Comparison of ENCODE assay signal across 8 cellular contexts in the genomic region with DNA sequence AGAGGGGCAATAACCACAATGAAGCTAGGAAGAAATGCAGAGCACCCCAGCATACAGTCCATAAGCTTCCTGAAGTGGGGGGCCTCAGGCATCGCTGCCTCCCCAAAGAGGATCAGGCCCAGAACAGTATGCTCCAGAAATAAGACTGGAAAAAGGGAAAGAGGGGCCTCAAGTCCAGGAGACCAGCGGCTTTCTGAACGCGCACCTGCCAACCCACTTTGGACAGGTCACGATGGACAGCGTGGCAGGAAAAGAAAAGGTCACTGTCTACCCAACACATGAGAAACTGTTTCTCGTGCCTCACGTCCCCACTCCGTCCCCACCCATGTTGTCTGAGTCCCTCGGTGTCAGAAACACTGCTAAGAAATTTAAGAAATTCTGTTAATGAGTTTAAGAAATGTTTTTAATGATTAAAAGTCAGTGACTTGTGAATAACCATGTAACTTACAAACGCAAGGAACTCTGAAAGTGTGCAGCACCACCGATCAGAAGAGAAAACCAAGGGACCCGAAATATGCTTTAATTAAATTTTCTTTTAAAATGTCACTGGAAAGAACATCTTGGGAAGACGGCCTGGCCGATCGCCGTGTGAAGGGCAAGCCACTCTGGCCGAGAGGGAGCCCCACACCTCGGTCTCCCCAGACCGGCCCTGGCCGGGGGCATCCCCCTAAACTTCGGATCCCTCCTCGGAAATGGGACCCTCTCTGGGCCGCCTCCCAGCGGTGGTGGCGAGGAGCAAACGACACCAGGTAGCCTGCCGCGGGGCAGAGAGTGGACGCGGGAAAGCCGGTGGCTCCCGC. TPM values are rescaled to one million over a fixed set of nuclear protein-coding genes. Genes with fewer than 3 reads are reported as not detected.
DNase-seq lines count a peak whose midpoint lies in the region; ATAC-seq and TF ChIP-seq lines count a peak whose summit lies in the region.

No MANE protein-coding gene starts in this region.

- H3K27me3 ChIP-seq in parathyroid adenoma (ENCODE audit: control insufficient read depth, insufficient read depth, low read length) = no peaks in the 10 kb centered on the region

- peak overlapping the region; percentile 73 for H3K4me2 ChIP-seq in parathyroid adenoma (ENCODE audit: low read length)

- no peak overlapping the region for H3K27ac ChIP-seq in parathyroid adenoma

- peaks cover 2% of the 10 kb centered on the region for H3K4me1 ChIP-seq in parathyroid adenoma

- DNase-seq in SW480 (ENCODE audit: low spot score) (peak; percentile 43), fibroblast of villous mesenchyme (ENCODE audit: low read depth) (no peak), Ammon's horn (ENCODE audit: low spot score) (no peak), cortex of kidney (lab: John Stamatoyannopoulos, UW) (no peak)
- DNase-seq in stimulated activated CD4-positive, alpha-beta T cell treated with anti-CD3 and anti-CD28 coated beads, Interleukin-4, amount 100 ng/mL, for 4 hours = no peak

- H3K36me3 ChIP-seq in parathyroid adenoma (ENCODE audit: control insufficient read depth, insufficient read depth, low read length) = no peaks in the 10 kb centered on the region

- H3K9ac ChIP-seq in parathyroid adenoma = no peak overlapping the region

- H3K79me2 ChIP-seq in parathyroid adenoma = no peaks in the 10 kb centered on the region

- peak overlapping the region; percentile 82 for H2AFZ ChIP-seq in parathyroid adenoma

- no peaks in the 10 kb centered on the region for H3K9me3 ChIP-seq in parathyroid adenoma (ENCODE audit: control insufficient read depth, low read length)

- TF ChIP-seq CTCF in fibroblast of villous mesenchyme (IDR thresholded peaks at IDR 0.05; ENCODE audit: insufficient read depth, low read depth, low read length) (no peak), parathyroid adenoma (IDR thresholded peaks at IDR 0.05) (peak; percentile 6)

- H3K4me3 ChIP-seq in fibroblast of villous mesenchyme (ENCODE audit: low read depth, low read length) (peak overlapping the region; percentile 58), parathyroid adenoma (ENCODE audit: low read depth, low read length) (peak overlapping the region; percentile 23)

- ATAC-seq in GM19467 (IDR thresholded peaks at IDR 0.05; ENCODE audit: unreplicated experiment) (peak; percentile 42), HG03378 (IDR thresholded peaks at IDR 0.05; ENCODE audit: unreplicated experiment) (no peak)

RNA-seq across cellular contexts. Expression of a gene that starts 1.7 kb away (rescaled TPM):
- 3.5 and 4.7 TPM in 2 replicates for total RNA-seq in fibroblast of villous mesenchyme
